8 cellular contexts compared by ENCODE assay signal in the genomic region with DNA sequence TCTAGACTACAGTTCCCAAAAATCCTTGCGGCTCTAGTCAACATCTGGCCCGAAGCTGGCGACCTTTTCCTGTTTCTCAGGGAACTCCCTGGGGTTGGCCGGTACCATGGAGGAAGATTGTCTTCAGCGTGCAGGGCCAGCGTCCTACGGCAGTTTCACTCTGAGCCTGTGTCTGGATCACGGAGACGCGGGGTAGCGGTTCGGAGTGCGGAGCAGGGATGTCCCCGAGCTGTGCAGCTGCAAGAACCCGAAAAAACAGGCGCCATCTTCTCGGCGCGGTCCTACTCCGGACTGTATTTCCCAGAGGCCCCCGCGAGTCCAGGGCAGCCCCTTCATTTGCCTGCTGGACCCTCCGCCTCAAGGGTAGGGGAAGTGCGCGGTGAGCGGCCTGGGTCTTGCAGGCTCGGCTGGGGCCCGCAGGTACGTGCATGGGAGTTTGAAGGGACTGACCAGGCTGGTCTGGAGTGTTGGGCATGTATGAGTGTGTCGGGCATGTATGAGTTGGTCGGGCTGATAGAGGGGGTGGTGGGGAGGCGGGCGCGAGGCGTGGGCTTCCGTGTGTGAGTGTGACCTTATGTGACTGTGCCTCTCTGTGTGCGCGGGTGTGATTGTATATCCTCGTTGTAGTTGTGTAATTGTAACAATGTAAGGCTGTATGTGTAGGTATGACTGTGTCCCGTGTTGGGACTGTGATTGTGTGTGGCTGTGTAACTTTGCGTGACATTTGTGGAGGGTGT. TPM values are rescaled to one million over a fixed set of nuclear protein-coding genes. Genes with fewer than 3 reads are reported as not detected.
DNase-seq lines count a peak whose midpoint lies in the region; ATAC-seq and TF ChIP-seq lines count a peak whose summit lies in the region.

A gene (plus strand): TSS at position 360 of the 737 bp plus-strand sequence. CDS start 12,240 bp downstream, outside the sequence.

- no peaks in the 10 kb centered on the region for H3K27me3 ChIP-seq in RWPE2 (ENCODE audit: insufficient read depth, poor library complexity, severe bottlenecking)
- H3K27me3 ChIP-seq in stomach, result no peaks in the 10 kb centered on the region

- peaks cover 27% of the 10 kb centered on the region for H3K36me3 ChIP-seq in RWPE2 (ENCODE audit: low read depth)
- H3K36me3 ChIP-seq in stomach, result peaks cover 0 to 32% (median 27%) of the 10 kb centered on the region in 4 donors

- peak; percentile 96 for DNase-seq in ELF-1 (ENCODE audit: low read depth, low spot score)
- peak; percentile 76 for DNase-seq in H4 (ENCODE audit: low spot score)
- DNase-seq in LNCaP clone FGC (ENCODE audit: low read depth), result peak; percentile 83
- peak; percentile 92 for DNase-seq in RWPE2 (ENCODE audit: low spot score)
- peak; percentile 94 for DNase-seq in activated effector memory CD4-positive, alpha-beta T cell treated with anti-CD3 and anti-CD28 coated beads, Interleukin-2, amount 50 U/mL, for 16 hours
- DNase-seq in foreskin fibroblast, result peak; percentile 83 to 93
- DNase-seq in neural crest cell (ENCODE audit: low read depth, low spot score), result peak; percentile 79
- peak; percentile 86 for DNase-seq in stomach

- peak within 1 kb of the TSS; percentile 98 for H3K4me3 Mint-ChIP-seq in neural crest cell

- H3K4me3 ChIP-seq in LNCaP clone FGC (ENCODE audit: low read depth, low read length) (peak within 1 kb of the TSS; percentile 90), RWPE2 (ENCODE audit: severe bottlenecking) (peak within 1 kb of the TSS; percentile 73), foreskin fibroblast (ENCODE audit: low read depth in 1 of 2, low read length in 2 of 2) (peak within 1 kb of the TSS; percentile 86 to 89), stomach (peak within 1 kb of the TSS; percentile 81 to 91 (median 87))

- WGBS in stomach, 5 donors, result 0 to 1% (median 0%) methylated on average over 38 to 41 of the region's 41 CpGs

- intact Hi-C loops in stomach (cut with DNase I; ENCODE audit: low total_unique reads), result no loop called here

- TF ChIP-seq CTCF in LNCaP clone FGC (IDR thresholded peaks at IDR 0.05; ENCODE audit: control insufficient read depth, extremely low read depth, insufficient read depth) (no peak), RWPE2 (IDR thresholded peaks at IDR 0.05; ENCODE audit: poor library complexity, severe bottlenecking) (no peak), foreskin fibroblast (IDR thresholded peaks at IDR 0.05; ENCODE audit: low read depth, low read length) (no peak), neural crest cell (conservative IDR thresholded peaks at IDR 0.05) (no peak), stomach (IDR thresholded peaks at IDR 0.05) (peak in 1 of 7 experiments; percentile 15)

- H3K27ac ChIP-seq in RWPE2 (ENCODE audit: poor library complexity, severe bottlenecking), result peak within 1 kb of the TSS; percentile 51
- peak within 1 kb of the TSS; percentile 89 to 97 (median 94) for H3K27ac ChIP-seq in stomach

- no peaks in the 10 kb centered on the region for H3K27me3 Mint-ChIP-seq in neural crest cell (ENCODE audit: low read depth)

- H3K27ac Mint-ChIP-seq in neural crest cell (ENCODE audit: unreplicated experiment), result peak within 1 kb of the TSS; percentile 98

- peak; percentile 97 for ATAC-seq in RWPE2 (ENCODE audit: low read depth)

- TF ChIP-seq EP300 in stomach (IDR thresholded peaks at IDR 0.05), result no peak

- no peak for TF ChIP-seq POLR2A in stomach (IDR thresholded peaks at IDR 0.05)

- H3K9me3 Mint-ChIP-seq in neural crest cell, result peaks cover 4% of the 10 kb centered on the region

- peaks cover 27% of the 10 kb centered on the region for H3K4me1 Mint-ChIP-seq in neural crest cell

- H3K9me3 ChIP-seq in RWPE2 (ENCODE audit: severe bottlenecking) (no peaks in the 10 kb centered on the region), stomach (peaks cover 0 to 20% (median 4%) of the 10 kb centered on the region in 4 donors)

- H3K4me1 ChIP-seq in RWPE2 (ENCODE audit: insufficient read depth, poor library complexity, severe bottlenecking), result peaks cover 2% of the 10 kb centered on the region
- H3K4me1 ChIP-seq in stomach, result peaks cover 4 to 28% (median 18%) of the 10 kb centered on the region in 4 donors

- peaks cover 37% of the 10 kb centered on the region for H3K36me3 Mint-ChIP-seq in neural crest cell (ENCODE audit: low read depth)

RNA-seq across cellular contexts. Expression of the gene that starts here (rescaled TPM):
- 3.2 and 4.7 TPM in 2 replicates for total RNA-seq in H4 (2014; rRNA removed; shearing (Covaris generic))
- 9.0 and 9.8 TPM in 2 replicates for total RNA-seq in neural crest cell
- 10 to 100 TPM in 4 of 5 donors, 1 to 10 TPM in 1; 2.3 to 53.0 (median 12.8) TPM for total RNA-seq in stomach
- polyA plus RNA-seq in stomach, result 1 to 10 TPM; 2.7 to 4.6 (median 4.1) TPM

Comparison
In these comparisons a context has a peak if more than half of its experiments do, and no peak if none do; other contexts are left out.
1. Peak in every context shown above with its lines: DNase-seq, ATAC-seq, H3K4me3 ChIP-seq and H3K27ac ChIP-seq.